25 cellular contexts compared by ENCODE assay signal in genomic region chr16:75138233-75138632, GRCh38. TPM values are rescaled to one million over a fixed set of nuclear protein-coding genes. Genes with fewer than 3 reads are reported as not detected.
"Had no signal": no experiment of that assay in that cellular context is flagged by ENCODE, and none has a peak within 500 bp of the region (broad histone marks: within the 10 kb centered on the region; RNA-seq: fewer than 3 reads in every experiment).

No MANE protein-coding gene starts in this region.

- DNase-seq: activated B cell treated with CpG ODN at 0.5 μM for 24 hours; activated effector memory CD4-positive, alpha-beta T cell treated with anti-CD3 and anti-CD28 coated beads, Interleukin-2, amount 50 U/mL, for 16 hours; activated naive CD4-positive, alpha-beta T cell treated with anti-CD3 and anti-CD28 coated beads, Interleukin-2, amount 10 ng/mL, durations not matched to agents 7 days and 5 days; activated T-cell treated with anti-CD3 and anti-CD28 coated beads, Interleukin-2, amount 50 U/mL, for 72 hours; anterior cingulate cortex; caudate nucleus; effector CD8-positive, alpha-beta T cell; hypothalamus; lower lobe of right lung; naive thymus-derived CD8-positive, alpha-beta T cell; pancreas; psoas muscle; stimulated activated CD4-positive, alpha-beta T cell treated with anti-CD3 and anti-CD28 coated beads, Interleukin-12 subunit alpha, Interleukin-12 subunit beta, amount 100 ng/mL, for 4 hours; stimulated activated CD4-positive, alpha-beta T cell treated with anti-CD3 and anti-CD28 coated beads, Interleukin-4, amount 100 ng/mL, for 4 hours; stomach; T1000; transverse colon had no signal

- H3K4me1 ChIP-seq: lower lobe of right lung, pancreas, psoas muscle, right atrium auricular region, stomach, suprapubic skin had no signal

- H3K27me3 Mint-ChIP-seq: activated CD4-positive, alpha-beta memory T cell treated with anti-CD3 and anti-CD28 coated beads for 36 hours had no signal

- H3K4me3 Mint-ChIP-seq: activated B cell treated with CpG ODN at 0.5 μM for 24 hours; activated CD4-positive, alpha-beta memory T cell treated with anti-CD3 and anti-CD28 coated beads for 36 hours; activated CD4-positive, alpha-beta T cell treated with anti-CD3 and anti-CD28 coated beads for 36 hours; activated naive CD4-positive, alpha-beta T cell treated with anti-CD3 and anti-CD28 coated beads, Interleukin-2, amount 10 ng/mL, durations not matched to agents 7 days and 5 days; brain had no signal

- H3K4me1 Mint-ChIP-seq: brain had no signal

- H3K9me3 Mint-ChIP-seq: activated B cell treated with CpG ODN at 0.5 μM for 24 hours; activated CD4-positive, alpha-beta memory T cell treated with anti-CD3 and anti-CD28 coated beads for 36 hours; activated naive CD4-positive, alpha-beta T cell treated with anti-CD3 and anti-CD28 coated beads, Interleukin-2, amount 10 ng/mL, durations not matched to agents 7 days and 5 days; activated T-cell treated with anti-CD3 and anti-CD28 coated beads, Interleukin-2, amount 50 U/mL, for 72 hours; naive thymus-derived CD8-positive, alpha-beta T cell had no signal

- H3K4me3 ChIP-seq: lower lobe of right lung, pancreas, psoas muscle, right atrium auricular region, stomach, suprapubic skin, transverse colon had no signal

- H3K27ac Mint-ChIP-seq: activated B cell treated with CpG ODN at 0.5 μM for 24 hours; activated CD4-positive, alpha-beta memory T cell treated with anti-CD3 and anti-CD28 coated beads for 36 hours; activated CD4-positive, alpha-beta T cell treated with anti-CD3 and anti-CD28 coated beads for 36 hours; activated naive CD4-positive, alpha-beta T cell treated with anti-CD3 and anti-CD28 coated beads, Interleukin-2, amount 10 ng/mL, durations not matched to agents 7 days and 5 days; activated T-cell treated with anti-CD3 and anti-CD28 coated beads, Interleukin-2, amount 50 U/mL, for 72 hours had no signal

- FAIRE-seq: frontal cortex, keratinocyte, pancreas, urothelium cell line had no signal

- ATAC-seq: activated CD4-positive, alpha-beta T cell treated with anti-CD3 and anti-CD28 coated beads for 36 hours; activated T-cell treated with anti-CD3 and anti-CD28 coated beads, Interleukin-2, amount 50 U/mL, for 72 hours; lower lobe of right lung; pancreas; psoas muscle had no signal

- H3K36me3 Mint-ChIP-seq: activated CD4-positive, alpha-beta memory T cell treated with anti-CD3 and anti-CD28 coated beads for 36 hours; activated naive CD4-positive, alpha-beta T cell treated with anti-CD3 and anti-CD28 coated beads, Interleukin-2, amount 10 ng/mL, durations not matched to agents 7 days and 5 days; brain had no signal

- H3K36me3 ChIP-seq: lower lobe of right lung, pancreas, right atrium auricular region, stomach, suprapubic skin, transverse colon had no signal

- H3K27ac ChIP-seq: lower lobe of right lung, pancreas, psoas muscle, right atrium auricular region, stomach, suprapubic skin had no signal

- H3K27me3 ChIP-seq: pancreas, right atrium auricular region, stomach, suprapubic skin, transverse colon had no signal

- H3K9me3 ChIP-seq: lower lobe of right lung, pancreas, psoas muscle, right atrium auricular region, stomach, suprapubic skin, transverse colon had no signal

RNA-seq across cellular contexts. Expression of gene LDHD, which starts 21.7 kb away (rescaled TPM):
- total RNA-seq: activated B cell treated with CpG ODN at 0.5 μM for 24 hours; naive thymus-derived CD8-positive, alpha-beta T cell had no signal
- polyA plus RNA-seq: naive thymus-derived CD8-positive, alpha-beta T cell had no signal
